In the genomic region with DNA sequence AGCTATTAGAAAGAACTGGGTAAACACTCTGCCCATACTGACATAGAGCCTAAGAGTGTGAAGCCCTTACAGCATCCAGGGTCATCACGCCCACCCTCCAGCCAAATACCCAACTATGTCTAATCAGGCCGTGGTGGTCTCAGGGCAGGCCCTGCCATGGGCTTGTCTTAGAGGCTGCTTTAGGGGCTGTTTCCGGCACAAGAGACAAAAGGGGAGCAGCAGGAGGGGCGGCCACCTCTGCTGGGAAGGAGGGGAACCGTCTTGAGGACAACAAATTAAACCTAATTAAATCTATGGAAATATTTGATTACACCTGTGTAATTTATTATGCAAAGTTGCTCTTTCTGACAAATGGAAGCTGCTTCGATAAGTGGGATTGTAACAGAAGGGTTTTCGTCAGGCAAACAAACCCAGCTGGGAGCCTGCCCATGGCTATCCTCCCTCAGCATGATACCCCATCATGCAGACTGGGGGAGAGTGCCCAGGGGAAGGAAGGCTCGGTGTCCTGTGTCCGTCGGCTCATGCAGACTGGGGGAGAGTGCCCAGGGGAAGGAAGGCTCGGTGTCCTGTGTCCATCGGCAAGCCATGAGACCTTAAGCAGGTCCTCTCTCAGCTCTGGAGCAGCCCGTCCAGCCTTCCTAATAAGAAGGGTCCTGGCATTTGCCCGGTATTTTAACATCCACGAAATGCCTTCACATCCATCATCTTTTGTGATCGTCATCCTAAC, we compare ENCODE assay signal across 16 cellular contexts.
"Had no signal": no experiment of that assay in that cellular context is flagged by ENCODE, and none has a peak within 500 bp of the region (broad histone marks: within the 10 kb centered on the region; RNA-seq: fewer than 3 reads in every experiment).

No MANE protein-coding gene starts in this region.

- H3K36me3 ChIP-seq: left lung, neutrophil, thyroid gland, upper lobe of right lung had no signal

- H3K27ac ChIP-seq: foreskin keratinocyte, left lung, neutrophil, parathyroid adenoma, thyroid gland, upper lobe of right lung had no signal

- ATAC-seq: activated CD4-positive, CD25-positive, alpha-beta regulatory T cell treated with anti-CD3 and anti-CD28 coated beads, Interleukin-2, amount 50 U/mL, for 24 hours; foreskin keratinocyte; left lung; sciatic nerve; SK-N-SH treated with all-trans-retinoic acid at 6 μM for 48 hours; stimulated activated naive CD8-positive, alpha-beta T cell treated with anti-CD3 and anti-CD28 coated beads, Interleukin-15, Interleukin-2, amounts not matched to agents 100 U/mL and 50 U/mL, for 24 hours; upper lobe of right lung had no signal

- H3K9me3 ChIP-seq: left lung, neutrophil, thyroid gland, upper lobe of right lung had no signal

- DNase-seq: activated effector memory CD4-positive, alpha-beta T cell treated with anti-CD3 and anti-CD28 coated beads, Interleukin-2, amount 50 U/mL, for 16 hours; activated naive CD4-positive, alpha-beta T cell treated with anti-CD3 and anti-CD28 coated beads, Interleukin-2, amount 10 ng/mL, durations not matched to agents 7 days and 5 days; amygdala; effector CD4-positive, alpha-beta T cell; erythroblast; foreskin keratinocyte; left lung; stimulated activated CD4-positive, alpha-beta T cell treated with anti-CD3 and anti-CD28 coated beads, Interleukin-4, amount 100 ng/mL, for 1 hour; stimulated activated naive CD8-positive, alpha-beta T cell treated with anti-CD3 and anti-CD28 coated beads, Interleukin-15, Interleukin-2, amounts not matched to agents 100 U/mL and 50 U/mL, for 24 hours; thyroid gland; upper lobe of right lung had no signal

- H3K9ac ChIP-seq: parathyroid adenoma had no signal

- H3K4me3 ChIP-seq: left lung, thyroid gland, upper lobe of right lung had no signal

- H3K4me1 ChIP-seq: foreskin keratinocyte, left lung, parathyroid adenoma, upper lobe of right lung had no signal

- H3K27me3 ChIP-seq: foreskin keratinocyte, thyroid gland had no signal

- H3K79me2 ChIP-seq: parathyroid adenoma had no signal

- H2AFZ ChIP-seq: parathyroid adenoma had no signal
